In genomic region chr11:117231637-117232021, GRCh38 we compare ENCODE assay signal across 8 cellular contexts. TPM values are rescaled to one million over a fixed set of nuclear protein-coding genes. Genes with fewer than 3 reads are reported as not detected.
DNase-seq lines count a peak whose midpoint lies in the region; ATAC-seq, FAIRE-seq and TF ChIP-seq lines count a peak whose summit lies in the region.

No MANE protein-coding gene starts in this region.

- peaks cover 25% of the 10 kb centered on the region for H3K4me1 Mint-ChIP-seq in GM23338
- H3K4me1 Mint-ChIP-seq in T-helper 2 cell treated with Interferon-gamma antibody and Interleukin-4, amounts not matched to agents 5 μg/mL and 100 μg/mL, for 36 hours (ENCODE audit: low read depth): peaks cover 43% of the 10 kb centered on the region

- peak overlapping the region; percentile 80 for H3K4me2 ChIP-seq in GM23338

- H2AFZ ChIP-seq in GM23338: peak overlapping the region; percentile 90

- peak overlapping the region; percentile 95 for H3K4me3 Mint-ChIP-seq in GM23338
- peak overlapping the region; percentile 95 for H3K4me3 Mint-ChIP-seq in T-helper 2 cell treated with Interferon-gamma antibody and Interleukin-4, amounts not matched to agents 5 μg/mL and 100 μg/mL, for 36 hours

- H3F3A ChIP-seq in GM23338 (replicated peaks; ENCODE audit: low read depth): peaks cover 8% of the 10 kb centered on the region; the same call in 1 of the 2 replicates

- FAIRE-seq in GM19239 (lab: Jason Lieb, UNC): no peak

- H3K4me1 ChIP-seq in GM23338 (ENCODE audit: insufficient read depth) (peaks cover 7% of the 10 kb centered on the region), foreskin keratinocyte (peaks cover 6% of the 10 kb centered on the region)

- H3K9me3 Mint-ChIP-seq in GM23338: no peaks in the 10 kb centered on the region
- no peaks in the 10 kb centered on the region for H3K9me3 Mint-ChIP-seq in T-helper 2 cell treated with Interferon-gamma antibody and Interleukin-4, amounts not matched to agents 5 μg/mL and 100 μg/mL, for 36 hours

- peak; percentile 4; the same call in 2 of the 3 replicates for ATAC-seq in GM23338
- ATAC-seq in foreskin keratinocyte: no peak
- no peak for ATAC-seq in GM21737 (IDR thresholded peaks at IDR 0.05; ENCODE audit: unreplicated experiment)

- peaks cover 7% of the 10 kb centered on the region; the same call in 1 of the 2 replicates for H4K20me1 ChIP-seq in GM23338 (replicated peaks; ENCODE audit: insufficient read depth)

- H3K4me3 ChIP-seq in GM23338: peak overlapping the region; percentile 97
- peak overlapping the region; percentile 73 to 96 (median 94) for H3K4me3 ChIP-seq in skin epidermis

- no peak overlapping the region for H3K27ac ChIP-seq in GM23338 (ENCODE audit: low read depth)
- peak overlapping the region; percentile 42 for H3K27ac ChIP-seq in foreskin keratinocyte
- H3K27ac ChIP-seq in skin epidermis: peak overlapping the region; percentile 12 to 99 (median 95)

- H3K27me3 Mint-ChIP-seq in GM23338 (ENCODE audit: insufficient read depth, low read depth, poor library complexity): peaks cover 12% of the 10 kb centered on the region
- no peaks in the 10 kb centered on the region for H3K27me3 Mint-ChIP-seq in T-helper 2 cell treated with Interferon-gamma antibody and Interleukin-4, amounts not matched to agents 5 μg/mL and 100 μg/mL, for 36 hours (ENCODE audit: low read depth)

- H3K9me2 ChIP-seq in GM23338 (ENCODE audit: insufficient read depth): no peaks in the 10 kb centered on the region

- H3K27ac Mint-ChIP-seq in GM23338: peak overlapping the region; percentile 47; the same call in 1 of the 2 replicates
- H3K27ac Mint-ChIP-seq in T-helper 2 cell treated with Interferon-gamma antibody and Interleukin-4, amounts not matched to agents 5 μg/mL and 100 μg/mL, for 36 hours: peak overlapping the region; percentile 96

- DNase-seq in GM23338 (ENCODE audit: low spot score) (peak; percentile 24), foreskin keratinocyte (no peak), H4 (ENCODE audit: low spot score) (no peak), GM19239 (ENCODE audit: insufficient read length, low spot score) (no peak)
- no peak for DNase-seq in T-helper 2 cell treated with Interferon-gamma antibody and Interleukin-4, amounts not matched to agents 5 μg/mL and 100 μg/mL, for 36 hours (ENCODE audit: low spot score)
- DNase-seq in stimulated activated CD4-positive, alpha-beta T cell treated with anti-CD3 and anti-CD28 coated beads, Interleukin-4, amount 100 ng/mL, for 24 hours: no peak

- H3K36me3 Mint-ChIP-seq in GM23338 (ENCODE audit: low read depth): peaks cover 18% of the 10 kb centered on the region
- H3K36me3 Mint-ChIP-seq in T-helper 2 cell treated with Interferon-gamma antibody and Interleukin-4, amounts not matched to agents 5 μg/mL and 100 μg/mL, for 36 hours (ENCODE audit: low read depth): peaks cover 38% of the 10 kb centered on the region

- TF ChIP-seq CTCF in GM23338 (conservative IDR thresholded peaks at IDR 0.05; ENCODE audit: low read depth in 2 of 2) (no peak), foreskin keratinocyte (conservative IDR thresholded peaks at IDR 0.05) (no peak)

- H3K79me2 ChIP-seq in GM23338 (replicated peaks; ENCODE audit: insufficient read depth): peaks cover 44% of the 10 kb centered on the region

- H3K27me3 ChIP-seq in GM23338 (ENCODE audit: insufficient read depth): no peaks in the 10 kb centered on the region
- no peaks in the 10 kb centered on the region for H3K27me3 ChIP-seq in foreskin keratinocyte

- H3K36me3 ChIP-seq in GM23338 (ENCODE audit: insufficient read depth): no peaks in the 10 kb centered on the region

TF ChIP-seq in GM23338, 12 proteins besides CTCF, POLR2A, EP300 and RAD21:
- TF ChIP-seq NANOG (IDR thresholded peaks at IDR 0.05; ENCODE audit: borderline replicate concordance) (no peak), ZNF462 (CRISPR knock-in tag; IDR thresholded peaks at IDR 0.05) (no peak)

RNA-seq across cellular contexts. Expression of gene PCSK7, which starts 0.2 kb away (rescaled TPM):
- 46.4 and 61.1 TPM in 2 replicates for total RNA-seq in GM23338 (2014; rRNA removed; shearing (Covaris generic))
- polyA plus RNA-seq in GM23338 (2016; fragmentation: Nextera tagmentation; extraction: Ambion mirVana) (12.4 and 12.5 TPM in 2 replicates), foreskin keratinocyte (20.8 and 23.3 TPM in 2 replicates)
- total RNA-seq in foreskin keratinocyte: 31.0 and 33.8 TPM in 2 replicates
- total RNA-seq in H4 (2014; rRNA removed; shearing (Covaris generic)): 14.1 and 18.1 TPM in 2 replicates

RNA-seq across cellular contexts. Expression of gene RNF214, which starts 0.8 kb away (rescaled TPM):
- 19.4 and 23.5 TPM in 2 replicates for total RNA-seq in GM23338 (2014; rRNA removed; shearing (Covaris generic))
- polyA plus RNA-seq in GM23338 (2016; fragmentation: Nextera tagmentation; extraction: Ambion mirVana) (23.6 and 28.4 TPM in 2 replicates), foreskin keratinocyte (8.3 and 8.4 TPM in 2 replicates)
- 12.3 and 15.1 TPM in 2 replicates for total RNA-seq in foreskin keratinocyte
- 5.3 and 6.7 TPM in 2 replicates for total RNA-seq in H4 (2014; rRNA removed; shearing (Covaris generic))

RNA-seq across cellular contexts. Expression of gene TAGLN, which starts 32.5 kb away (rescaled TPM):
- total RNA-seq in GM23338 (2014; rRNA removed; shearing (Covaris generic)): 130 and 138 TPM in 2 replicates
- polyA plus RNA-seq in GM23338 (2016; fragmentation: Nextera tagmentation; extraction: Ambion mirVana) (86.8 TPM in 2 replicates), foreskin keratinocyte (16.2 and 19.0 TPM in 2 replicates)
- total RNA-seq in foreskin keratinocyte: 12.3 and 12.7 TPM in 2 replicates
- 20.8 and 36.0 TPM in 2 replicates for total RNA-seq in H4 (2014; rRNA removed; shearing (Covaris generic))

RNA-seq across cellular contexts. Expression of gene SIDT2, which starts 53.1 kb away (rescaled TPM):
- 11.3 and 12.1 TPM in 2 replicates for total RNA-seq in GM23338 (2014; rRNA removed; shearing (Covaris generic))
- polyA plus RNA-seq in GM23338 (2016; fragmentation: Nextera tagmentation; extraction: Ambion mirVana) (7.5 and 9.2 TPM in 2 replicates), foreskin keratinocyte (8.1 and 8.3 TPM in 2 replicates)
- 8.3 and 10.5 TPM in 2 replicates for total RNA-seq in foreskin keratinocyte
- 10.8 and 13.5 TPM in 2 replicates for total RNA-seq in H4 (2014; rRNA removed; shearing (Covaris generic))

RNA-seq across cellular contexts. Expression of gene BACE1-AS, which starts 59.5 kb away (rescaled TPM):
- 8.5 and 10.6 TPM in 2 replicates for total RNA-seq in GM23338 (2014; rRNA removed; shearing (Covaris generic))
- polyA plus RNA-seq in GM23338 (2016; fragmentation: Nextera tagmentation; extraction: Ambion mirVana) (18.6 and 19.6 TPM in 2 replicates), foreskin keratinocyte (2.9 and 3.4 TPM in 2 replicates)
- total RNA-seq in foreskin keratinocyte: 3.6 and 3.9 TPM in 2 replicates
- 1.6 and 2.9 TPM in 2 replicates for total RNA-seq in H4 (2014; rRNA removed; shearing (Covaris generic))
